In the genomic region with DNA sequence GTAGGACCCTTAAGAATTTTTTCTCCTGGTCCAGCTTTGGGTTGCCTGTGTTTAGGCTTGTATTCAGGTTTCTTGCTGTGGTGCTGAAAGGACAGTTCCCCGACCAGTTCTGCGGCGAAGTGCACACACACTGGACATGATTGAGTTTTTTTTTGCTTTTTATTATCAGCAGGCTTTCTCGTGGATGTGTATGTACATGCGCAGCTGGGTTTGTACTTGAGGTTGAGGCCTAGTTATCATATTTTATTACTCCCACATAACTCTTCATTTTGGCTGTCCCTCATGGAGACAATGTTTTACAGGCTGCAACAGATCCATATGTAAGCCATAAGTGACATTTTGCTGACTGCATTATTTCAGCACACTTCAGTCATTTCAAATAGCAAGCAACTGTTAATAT, we compare ENCODE assay signal across 8 cellular contexts. TPM values are rescaled to one million over a fixed set of nuclear protein-coding genes. Genes with fewer than 3 reads are reported as not detected.
DNase-seq lines count a peak whose midpoint lies in the region; ATAC-seq, FAIRE-seq and TF ChIP-seq lines count a peak whose summit lies in the region.

No MANE protein-coding gene starts in this region.

- no peak overlapping the region for H3K27ac Mint-ChIP-seq in activated CD8-positive, alpha-beta T cell treated with anti-CD3 and anti-CD28 coated beads, Interleukin-2, amount 10 ng/mL, durations not matched to agents 7 days and 5 days

- H3K27me3 Mint-ChIP-seq in activated CD8-positive, alpha-beta T cell treated with anti-CD3 and anti-CD28 coated beads, Interleukin-2, amount 10 ng/mL, durations not matched to agents 7 days and 5 days (ENCODE audit: low read depth) = peaks cover 50% of the 10 kb centered on the region

- no peak for ATAC-seq in activated CD8-positive, alpha-beta T cell treated with anti-CD3 and anti-CD28 coated beads, Interleukin-2, amount 10 ng/mL, durations not matched to agents 7 days and 5 days
- ATAC-seq in GM21360 (IDR thresholded peaks at IDR 0.05; ENCODE audit: unreplicated experiment) (no peak), HG03520 (IDR thresholded peaks at IDR 0.05; ENCODE audit: unreplicated experiment) (no peak)

- peak; percentile 49 for DNase-seq in AG08395 (ENCODE audit: low spot score)
- DNase-seq in HT-29 (ENCODE audit: low spot score) = peak; percentile 14
- DNase-seq in activated CD8-positive, alpha-beta T cell treated with anti-CD3 and anti-CD28 coated beads, Interleukin-2, amount 10 ng/mL, durations not matched to agents 7 days and 5 days = peak; percentile 66
- peak; percentile 32 for DNase-seq in kidney epithelial cell (ENCODE audit: low read depth)
- DNase-seq in effector CD4-positive, alpha-beta T cell = no peak
- no peak for DNase-seq in frontal cortex (ENCODE audit: low spot score in 2 of 2)

- no peak for FAIRE-seq in frontal cortex (lab: Jason Lieb, UNC)

- H3K36me3 ChIP-seq in kidney epithelial cell (ENCODE audit: control insufficient read depth, insufficient read depth, low read length) = no peaks in the 10 kb centered on the region

- no peak overlapping the region for H3K4me3 ChIP-seq in kidney epithelial cell (ENCODE audit: low read depth, low read length)

- H3K9me3 Mint-ChIP-seq in activated CD8-positive, alpha-beta T cell treated with anti-CD3 and anti-CD28 coated beads, Interleukin-2, amount 10 ng/mL, durations not matched to agents 7 days and 5 days (ENCODE audit: insufficient read depth) = no peaks in the 10 kb centered on the region

- TF ChIP-seq CTCF in kidney epithelial cell (IDR thresholded peaks at IDR 0.05; ENCODE audit: insufficient read depth, low read length, poor library complexity, severe bottlenecking) = no peak

- peaks cover 22% of the 10 kb centered on the region for H3K4me1 Mint-ChIP-seq in activated CD8-positive, alpha-beta T cell treated with anti-CD3 and anti-CD28 coated beads, Interleukin-2, amount 10 ng/mL, durations not matched to agents 7 days and 5 days (ENCODE audit: low read depth)

- no peak overlapping the region for H3K4me3 Mint-ChIP-seq in activated CD8-positive, alpha-beta T cell treated with anti-CD3 and anti-CD28 coated beads, Interleukin-2, amount 10 ng/mL, durations not matched to agents 7 days and 5 days

- CTCF ChIA-PET in activated CD8-positive, alpha-beta T cell treated with anti-CD3 and anti-CD28 coated beads, Interleukin-2, amount 10 ng/mL, durations not matched to agents 7 days and 5 days (lab: Charles Lee) = interaction anchor here (1.1 to 1.6 kb wide), 4 partner anchors 15 to 224 kb away, joined by 3 to 5 read pairs (median 4); no protein-coding TSS in a partner anchor

- H3K27me3 ChIP-seq in kidney epithelial cell (ENCODE audit: control insufficient read depth, insufficient read depth, low read length) = peaks cover 11% of the 10 kb centered on the region

- POLR2A ChIA-PET in activated CD8-positive, alpha-beta T cell treated with anti-CD3 and anti-CD28 coated beads, Interleukin-2, amount 10 ng/mL, durations not matched to agents 7 days and 5 days (lab: Charles Lee) = no interaction called here

- H3K36me3 Mint-ChIP-seq in activated CD8-positive, alpha-beta T cell treated with anti-CD3 and anti-CD28 coated beads, Interleukin-2, amount 10 ng/mL, durations not matched to agents 7 days and 5 days (ENCODE audit: low read depth) = no peaks in the 10 kb centered on the region

RNA-seq across cellular contexts. Expression of gene SCN8A, which starts 2.5 kb away (rescaled TPM):
- 0.05 and 0.71 TPM in 2 replicates for total RNA-seq in HT-29 (2014; rRNA removed; shearing (Covaris generic))
- 1 to 10 TPM; 1.4 to 1.6 TPM for total RNA-seq in activated CD8-positive, alpha-beta T cell treated with anti-CD3 and anti-CD28 coated beads, Interleukin-2, amount 10 ng/mL, durations not matched to agents 7 days and 5 days
- total RNA-seq in kidney epithelial cell (1.3 and 3.1 TPM in 2 replicates), frontal cortex (46.1 TPM)

Comparison
In these comparisons a context has a peak if more than half of its experiments do, and no peak if none do; other contexts are left out.
1. DNase-seq: peak in AG08395 (single experiment), HT-29 (single experiment), activated CD8-positive, alpha-beta T cell treated with anti-CD3 and anti-CD28 coated beads, Interleukin-2, amount 10 ng/mL, durations not matched to agents 7 days and 5 days (single experiment) and kidney epithelial cell (single experiment); none in effector CD4-positive, alpha-beta T cell (single experiment) and frontal cortex (0 of 2).
2. RNA of gene SCN8A, which starts 2.5 kb away (total RNA-seq): 46.1 TPM in frontal cortex (single experiment); 1.4 to 1.6 TPM in activated CD8-positive, alpha-beta T cell treated with anti-CD3 and anti-CD28 coated beads, Interleukin-2, amount 10 ng/mL, durations not matched to agents 7 days and 5 days, 1.3 to 3.1 TPM in kidney epithelial cell and 0.05 to 0.71 TPM in HT-29; every median in the first group is over 10 times any median in the second.